12 cellular contexts compared by ENCODE assay signal in genomic region chr3:112038863-112039262, GRCh38. TPM values are rescaled to one million over a fixed set of nuclear protein-coding genes. Genes with fewer than 3 reads are reported as not detected.
A peak's percentile ranks its signal among the peaks of the same experiment; 100 is the strongest.
DNase-seq lines count a peak whose midpoint lies in the region; ATAC-seq and TF ChIP-seq lines count a peak whose summit lies in the region.
"Had no signal": no experiment of that assay in that cellular context is flagged by ENCODE, and none has a peak within 500 bp of the region (broad histone marks: within the 10 kb centered on the region; RNA-seq: fewer than 3 reads in every experiment).

No MANE protein-coding gene starts in this region.

- H3K4me3 Mint-ChIP-seq in immature natural killer cell: no peak overlapping the region
- H3K4me3 Mint-ChIP-seq: activated naive CD4-positive, alpha-beta T cell treated with anti-CD3 and anti-CD28 coated beads, Interleukin-2, amount 50 U/mL, for 24 hours had no signal

- peaks cover 17% of the 10 kb centered on the region for H3K4me1 ChIP-seq in endocrine pancreas (ENCODE audit: control insufficient read depth, insufficient read depth, low read length)
- no peaks in the 10 kb centered on the region for H3K4me1 ChIP-seq in upper lobe of right lung

- H3K27ac Mint-ChIP-seq in immature natural killer cell: no peak overlapping the region
- H3K27ac Mint-ChIP-seq: activated naive CD4-positive, alpha-beta T cell treated with anti-CD3 and anti-CD28 coated beads, Interleukin-2, amount 50 U/mL, for 24 hours had no signal

- H3K9ac ChIP-seq in endocrine pancreas (ENCODE audit: control insufficient read depth, insufficient read depth, low read length): no peak overlapping the region

- H3K36me3 ChIP-seq in endocrine pancreas (ENCODE audit: control insufficient read depth, insufficient read depth, low read length) (no peaks in the 10 kb centered on the region), upper lobe of right lung (no peaks in the 10 kb centered on the region)

- H3K9me3 Mint-ChIP-seq in immature natural killer cell: no peaks in the 10 kb centered on the region
- H3K9me3 Mint-ChIP-seq: activated naive CD4-positive, alpha-beta T cell treated with anti-CD3 and anti-CD28 coated beads, Interleukin-2, amount 50 U/mL, for 24 hours had no signal

- ATAC-seq in upper lobe of right lung: peak; percentile 37

- H3K4me1 Mint-ChIP-seq in immature natural killer cell: no peaks in the 10 kb centered on the region
- H3K4me1 Mint-ChIP-seq: activated naive CD4-positive, alpha-beta T cell treated with anti-CD3 and anti-CD28 coated beads, Interleukin-2, amount 50 U/mL, for 24 hours had no signal

- no peaks in the 10 kb centered on the region for H3K36me3 Mint-ChIP-seq in immature natural killer cell
- H3K36me3 Mint-ChIP-seq: activated naive CD4-positive, alpha-beta T cell treated with anti-CD3 and anti-CD28 coated beads, Interleukin-2, amount 50 U/mL, for 24 hours had no signal

- H3K9me3 ChIP-seq in endocrine pancreas (ENCODE audit: control insufficient read depth, low read length) (no peaks in the 10 kb centered on the region), upper lobe of right lung (no peaks in the 10 kb centered on the region)

- TF ChIP-seq CTCF in upper lobe of right lung (IDR thresholded peaks at IDR 0.05): no peak

- H3K27me3 ChIP-seq in endocrine pancreas (ENCODE audit: control insufficient read depth, insufficient read depth, low read length) (no peaks in the 10 kb centered on the region), upper lobe of right lung (no peaks in the 10 kb centered on the region)

- H3K4me3 ChIP-seq in endocrine pancreas (ENCODE audit: control insufficient read depth, insufficient read depth, low read length) (peak overlapping the region; percentile 68), upper lobe of right lung (no peak overlapping the region)

- intact Hi-C loops in upper lobe of right lung (cut with DNase I): no loop called here

- H3K27ac ChIP-seq in upper lobe of right lung: no peak overlapping the region

- H3K27me3 Mint-ChIP-seq in immature natural killer cell (ENCODE audit: low read depth in 3 of 3): peaks cover 1 to 9% (median 7%) of the 10 kb centered on the region in 3 donors
- H3K27me3 Mint-ChIP-seq: activated naive CD4-positive, alpha-beta T cell treated with anti-CD3 and anti-CD28 coated beads, Interleukin-2, amount 50 U/mL, for 24 hours had no signal

- peak; percentile 9 for DNase-seq in NCI-H510A treated with DMSO at 0.1 percent for 48 hours (lab: John Stamatoyannopoulos, UW)
- no peak for DNase-seq in NCI-H510A (lab: John Stamatoyannopoulos, UW)
- peak; percentile 7 for DNase-seq in NCI-H1048 (lab: John Stamatoyannopoulos, UW)
- no peak for DNase-seq in upper lobe of right lung
- no peak for DNase-seq in activated gamma-delta T cell treated with Interleukin-2 at 50 U/mL for 16 hours
- no peak for DNase-seq in immature natural killer cell
- no peak for DNase-seq in activated T-cell treated with anti-CD3 and anti-CD28 coated beads for 4 hours
- DNase-seq: activated CD4-positive, CD25-positive, alpha-beta regulatory T cell treated with anti-CD3 and anti-CD28 coated beads, Interleukin-2, amount 50 U/mL, for 72 hours had no signal

RNA-seq across cellular contexts. Expression of gene TMPRSS7, which starts 4.3 kb away (rescaled TPM):
- 0.20 TPM for total RNA-seq in upper lobe of right lung
- polyA plus RNA-seq in immature natural killer cell: not detected
- total RNA-seq: H1, skeletal muscle tissue had no signal
- polyA plus RNA-seq: H1 had no signal

RNA-seq across cellular contexts. Expression of gene TAGLN3, which starts 40.1 kb away (rescaled TPM):
- not detected for total RNA-seq in upper lobe of right lung
- not detected for polyA plus RNA-seq in immature natural killer cell

RNA-seq across cellular contexts. Expression of gene C3orf52, which starts 47.3 kb away (rescaled TPM):
- total RNA-seq in upper lobe of right lung: 20.1 TPM
- polyA plus RNA-seq in immature natural killer cell: under 1 TPM in 1 of 3 donors, not detected in 2; 0.29 TPM

Comparison
In these comparisons a context has a peak if more than half of its experiments do, and no peak if none do; other contexts are left out.
1. DNase-seq: peak in NCI-H510A treated with DMSO at 0.1 percent for 48 hours (single experiment) and NCI-H1048 (single experiment); none in NCI-H510A (single experiment), upper lobe of right lung (single experiment), activated gamma-delta T cell treated with Interleukin-2 at 50 U/mL for 16 hours (single experiment), immature natural killer cell (0 of 3) and activated T-cell treated with anti-CD3 and anti-CD28 coated beads for 4 hours (single experiment).